35 cellular contexts compared by ENCODE assay signal in genomic region chr4:40421839-40422238, GRCh38.
"Had no signal": no experiment of that assay in that cellular context is flagged by ENCODE, and none has a peak within 500 bp of the region (broad histone marks: within the 10 kb centered on the region; RNA-seq: fewer than 3 reads in every experiment).

No MANE protein-coding gene starts in this region.

- H3K27me3 ChIP-seq: adrenal gland, body of pancreas, cardiac muscle cell, dorsolateral prefrontal cortex had no signal

- H3K9me3 Mint-ChIP-seq: dendritic cell treated with granulocyte-macrophage colony-stimulating factor and Interleukin-4, amounts not matched to agents 40 ng/mL and 50 ng/mL, for 4 days had no signal

- H3K36me3 Mint-ChIP-seq: activated CD4-positive, alpha-beta memory T cell treated with anti-CD3 and anti-CD28 coated beads for 36 hours had no signal

- H3K4me1 Mint-ChIP-seq: activated CD4-positive, alpha-beta T cell treated with anti-CD3 and anti-CD28 coated beads for 36 hours; activated CD8-positive, alpha-beta memory T cell treated with anti-CD3 and anti-CD28 coated beads, Interleukin-2, amount 10 ng/mL, durations not matched to agents 7 days and 5 days; activated naive CD8-positive, alpha-beta T cell treated with anti-CD3 and anti-CD28 coated beads, Interleukin-2, amount 50 U/mL, for 24 hours had no signal

- H3K4me1 ChIP-seq: adrenal gland had no signal

- DNase-seq: activated CD4-positive, alpha-beta memory T cell treated with anti-CD3 and anti-CD28 coated beads for 36 hours; activated CD4-positive, alpha-beta T cell treated with anti-CD3 and anti-CD28 coated beads for 36 hours; activated CD4-positive, alpha-beta T cell treated with anti-CD3 and anti-CD28 coated beads, Interleukin-2, amount 10 ng/mL, durations not matched to agents 24 days and 14 days; activated CD4-positive, CD25-positive, alpha-beta regulatory T cell; activated CD4-positive, CD25-positive, alpha-beta regulatory T cell treated with anti-CD3 and anti-CD28 coated beads, Interleukin-2, amount 50 U/mL, for 72 hours; activated CD8-positive, alpha-beta memory T cell treated with anti-CD3 and anti-CD28 coated beads, Interleukin-2, amount 10 ng/mL, durations not matched to agents 7 days and 5 days; activated CD8-positive, alpha-beta memory T cell treated with anti-CD3 and anti-CD28 coated beads, Interleukin-2, amount 50 U/mL, for 4 hours; activated CD8-positive, alpha-beta T cell treated with anti-CD3 and anti-CD28 coated beads, Interleukin-2, amount 10 ng/mL, durations not matched to agents 7 days and 5 days; activated effector memory CD4-positive, alpha-beta T cell treated with anti-CD3 and anti-CD28 coated beads, Interleukin-2, amount 50 U/mL, for 16 hours; activated naive CD4-positive, alpha-beta T cell treated with anti-CD3 and anti-CD28 coated beads for 36 hours; activated naive CD8-positive, alpha-beta T cell treated with anti-CD3 and anti-CD28 coated beads for 36 hours; activated naive CD8-positive, alpha-beta T cell treated with anti-CD3 and anti-CD28 coated beads, Interleukin-2, amount 50 U/mL, for 24 hours; activated T-cell treated with anti-CD3 and anti-CD28 coated beads, Interleukin-2, amount 50 U/mL, for 1 hour; activated T-cell treated with anti-CD3 and anti-CD28 coated beads, Interleukin-2, amount 50 U/mL, for 48 hours; adrenal gland; amygdala; aorta; body of pancreas; central memory CD4-positive, alpha-beta T cell; cerebellar nuclear complex; dorsolateral prefrontal cortex; effector CD4-positive, alpha-beta T cell; foreskin fibroblast; head of caudate nucleus; T-helper 1 cell; T-helper 17 cell; T1000 had no signal

- H3K4me3 Mint-ChIP-seq: activated CD4-positive, alpha-beta memory T cell treated with anti-CD3 and anti-CD28 coated beads for 36 hours; activated CD4-positive, alpha-beta T cell treated with anti-CD3 and anti-CD28 coated beads for 36 hours; activated CD4-positive, alpha-beta T cell treated with anti-CD3 and anti-CD28 coated beads, Interleukin-2, amount 10 ng/mL, durations not matched to agents 24 days and 14 days; activated CD8-positive, alpha-beta memory T cell treated with anti-CD3 and anti-CD28 coated beads, Interleukin-2, amount 10 ng/mL, durations not matched to agents 7 days and 5 days; activated CD8-positive, alpha-beta T cell treated with anti-CD3 and anti-CD28 coated beads, Interleukin-2, amount 10 ng/mL, durations not matched to agents 7 days and 5 days; activated naive CD4-positive, alpha-beta T cell treated with anti-CD3 and anti-CD28 coated beads for 36 hours; activated naive CD4-positive, alpha-beta T cell treated with anti-CD3 and anti-CD28 coated beads, Interleukin-2, amount 50 U/mL, for 24 hours; activated naive CD8-positive, alpha-beta T cell treated with anti-CD3 and anti-CD28 coated beads for 36 hours; activated naive CD8-positive, alpha-beta T cell treated with anti-CD3 and anti-CD28 coated beads, Interleukin-2, amount 50 U/mL, for 24 hours; activated T-helper 1 cell treated with anti-CD3 and anti-CD28 coated beads, Interleukin-12 subunit alpha, Interleukin-12 subunit beta, Interleukin-2, Interleukin-4 antibody, amounts not matched to agents 30 ng/mL and 10 ng/mL and 1 ng/mL, durations not matched to agents 14 hours and 24 hours and 36 hours; dendritic cell treated with granulocyte-macrophage colony-stimulating factor and Interleukin-4, amounts not matched to agents 40 ng/mL and 50 ng/mL, for 4 days; T-helper 17 cell; T-helper 2 cell treated with Interferon-gamma antibody and Interleukin-4, amounts not matched to agents 5 μg/mL and 100 μg/mL, for 36 hours had no signal

- H3K9me3 ChIP-seq: adrenal gland, body of pancreas had no signal

- H3K27ac ChIP-seq: adrenal gland, cardiac muscle cell, coronary artery, dorsolateral prefrontal cortex, epithelial cell of prostate had no signal

- H3K27ac Mint-ChIP-seq: activated CD4-positive, alpha-beta memory T cell treated with anti-CD3 and anti-CD28 coated beads for 36 hours; activated CD4-positive, alpha-beta T cell treated with anti-CD3 and anti-CD28 coated beads for 36 hours; activated CD4-positive, alpha-beta T cell treated with anti-CD3 and anti-CD28 coated beads, Interleukin-2, amount 10 ng/mL, durations not matched to agents 24 days and 14 days; activated CD8-positive, alpha-beta memory T cell treated with anti-CD3 and anti-CD28 coated beads, Interleukin-2, amount 10 ng/mL, durations not matched to agents 7 days and 5 days; activated CD8-positive, alpha-beta T cell treated with anti-CD3 and anti-CD28 coated beads, Interleukin-2, amount 10 ng/mL, durations not matched to agents 7 days and 5 days; activated naive CD4-positive, alpha-beta T cell treated with anti-CD3 and anti-CD28 coated beads for 36 hours; activated naive CD4-positive, alpha-beta T cell treated with anti-CD3 and anti-CD28 coated beads, Interleukin-2, amount 50 U/mL, for 24 hours; activated naive CD8-positive, alpha-beta T cell treated with anti-CD3 and anti-CD28 coated beads for 36 hours; activated naive CD8-positive, alpha-beta T cell treated with anti-CD3 and anti-CD28 coated beads, Interleukin-2, amount 50 U/mL, for 24 hours; activated T-helper 1 cell treated with anti-CD3 and anti-CD28 coated beads, Interleukin-12 subunit alpha, Interleukin-12 subunit beta, Interleukin-2, Interleukin-4 antibody, amounts not matched to agents 30 ng/mL and 10 ng/mL and 1 ng/mL, durations not matched to agents 14 hours and 24 hours and 36 hours; activated T-helper 2 cell treated with anti-CD3 and anti-CD28 coated beads, Interferon-gamma antibody, Interleukin-2, Interleukin-4, amounts not matched to agents 10 μg/mL and 5 μg/mL and 100 μg/mL, durations not matched to agents 14 hours and 24 hours and 36 hours; dendritic cell treated with granulocyte-macrophage colony-stimulating factor and Interleukin-4, amounts not matched to agents 40 ng/mL and 50 ng/mL, for 4 days; T-helper 17 cell; T-helper 2 cell treated with Interferon-gamma antibody and Interleukin-4, amounts not matched to agents 5 μg/mL and 100 μg/mL, for 36 hours had no signal

- H3K36me3 ChIP-seq: cardiac muscle cell had no signal

- H3K4me3 ChIP-seq: adrenal gland, body of pancreas, cardiac muscle cell, coronary artery, dorsolateral prefrontal cortex had no signal

- H3K27me3 Mint-ChIP-seq: activated CD4-positive, alpha-beta memory T cell treated with anti-CD3 and anti-CD28 coated beads for 36 hours; activated CD4-positive, alpha-beta T cell treated with anti-CD3 and anti-CD28 coated beads for 36 hours; activated CD4-positive, alpha-beta T cell treated with anti-CD3 and anti-CD28 coated beads, Interleukin-2, amount 10 ng/mL, durations not matched to agents 24 days and 14 days; activated CD8-positive, alpha-beta memory T cell treated with anti-CD3 and anti-CD28 coated beads, Interleukin-2, amount 10 ng/mL, durations not matched to agents 7 days and 5 days; activated naive CD4-positive, alpha-beta T cell treated with anti-CD3 and anti-CD28 coated beads, Interleukin-2, amount 50 U/mL, for 24 hours; activated naive CD8-positive, alpha-beta T cell treated with anti-CD3 and anti-CD28 coated beads for 36 hours; activated naive CD8-positive, alpha-beta T cell treated with anti-CD3 and anti-CD28 coated beads, Interleukin-2, amount 50 U/mL, for 24 hours; dendritic cell treated with granulocyte-macrophage colony-stimulating factor and Interleukin-4, amounts not matched to agents 40 ng/mL and 50 ng/mL, for 4 days; T-helper 17 cell had no signal

- ATAC-seq: activated CD4-positive, alpha-beta T cell treated with anti-CD3 and anti-CD28 coated beads for 36 hours; activated CD8-positive, alpha-beta memory T cell treated with anti-CD3 and anti-CD28 coated beads, Interleukin-2, amount 10 ng/mL, durations not matched to agents 7 days and 5 days; activated CD8-positive, alpha-beta T cell treated with anti-CD3 and anti-CD28 coated beads, Interleukin-2, amount 10 ng/mL, durations not matched to agents 7 days and 5 days; activated naive CD8-positive, alpha-beta T cell treated with anti-CD3 and anti-CD28 coated beads, Interleukin-2, amount 50 U/mL, for 24 hours; body of pancreas; T-helper 17 cell had no signal
